8 cellular contexts compared by ENCODE assay signal in genomic region chr2:39696838-39697237, GRCh38. TPM values are rescaled to one million over a fixed set of nuclear protein-coding genes. Genes with fewer than 3 reads are reported as not detected.
DNase-seq lines count a peak whose midpoint lies in the region; ATAC-seq, FAIRE-seq and TF ChIP-seq lines count a peak whose summit lies in the region.

No MANE protein-coding gene starts in this region.

- H3K27ac ChIP-seq in endothelial cell of umbilical vein (ENCODE audit: insufficient read depth, low read depth, low read length), result peak overlapping the region; percentile 13
- no peak overlapping the region for H3K27ac ChIP-seq in effector memory CD4-positive, alpha-beta T cell (ENCODE audit: insufficient read depth, low read length, poor library complexity, severe bottlenecking)

- no peak overlapping the region for H2AFZ ChIP-seq in endothelial cell of umbilical vein (ENCODE audit: low read depth, low read length)
- H2AFZ ChIP-seq in neuron (ENCODE audit: low read depth, low read length), result peak overlapping the region; percentile 21

- no TSS peak for BruUV-seq in endothelial cell of umbilical vein (replicated peaks; lab: Mats Ljungman, UMichigan)

- intact Hi-C loops in endothelial cell of umbilical vein (cut with micrococcal nuclease), result loop anchor here (1.0 kb wide), 5 partner anchors 33 to 318 kb away; partner anchors contain the start of gene MAP4K3

- CTCF ChIA-PET in endothelial cell of umbilical vein (lab: Charles Lee), result interaction anchor here (0.7 to 5.2 kb wide), 45 partner anchors 8 to 749 kb away, joined by 3 to 116 read pairs (median 5); partner anchors contain the start of gene MAP4K3

- dilution Hi-C loops in endothelial cell of umbilical vein (cut with MboI; ENCODE audit: extremely low pct_ligation_motif_present, low sequenced_read_pairs), result no loop called here

- H3K79me2 ChIP-seq in endothelial cell of umbilical vein (ENCODE audit: control insufficient read depth, insufficient read depth, low read length), result no peaks in the 10 kb centered on the region

- no peak overlapping the region for H3K4me2 ChIP-seq in endothelial cell of umbilical vein (ENCODE audit: insufficient read depth, low read length)

- no peak for TF ChIP-seq POLR2A in endothelial cell of umbilical vein (IDR thresholded peaks at IDR 0.05; ENCODE audit: low read depth, low read length)

- H3K9me1 ChIP-seq in endothelial cell of umbilical vein (replicated peaks; ENCODE audit: control insufficient read depth, extremely low read depth, insufficient read depth, low read length), result no peaks in the 10 kb centered on the region

- POLR2A ChIA-PET in endothelial cell of umbilical vein (lab: Charles Lee), result interaction anchor here (1.1 kb wide), 1 partner anchor 180 kb away, joined by 4 read pairs; no protein-coding TSS in a partner anchor

- H3K4me3 ChIP-seq in endothelial cell of umbilical vein (replicated peaks in 1 of 3; ENCODE audit: insufficient read depth in 1 of 3, low read depth in 1 of 3, low read length in 3 of 3), result no peak overlapping the region
- H3K4me3 ChIP-seq in neuron (ENCODE audit: low read length), result no peak overlapping the region
- H3K4me3 ChIP-seq in effector memory CD4-positive, alpha-beta T cell (ENCODE audit: insufficient read depth, low read depth, low read length, poor library complexity, severe bottlenecking), result no peak overlapping the region

- DNase-seq in Caki2 (ENCODE audit: low read depth) (peak; percentile 7), NCI-H2081 treated with DMSO at 0.1 percent for 48 hours (lab: John Stamatoyannopoulos, UW) (peak; percentile 44), endothelial cell of umbilical vein (ENCODE audit: low read depth, low spot score) (peak; percentile 84)
- DNase-seq in effector memory CD4-positive, alpha-beta T cell, result no peak

- H3K9ac ChIP-seq in endothelial cell of umbilical vein (replicated peaks; ENCODE audit: extremely low read depth, insufficient read depth, low read length), result no peak overlapping the region

- H4K20me1 ChIP-seq in endothelial cell of umbilical vein (replicated peaks; ENCODE audit: control insufficient read depth, extremely low read depth, insufficient read depth, low read length), result no peaks in the 10 kb centered on the region

- no peak for ATAC-seq in GM21723 (IDR thresholded peaks at IDR 0.05; ENCODE audit: unreplicated experiment)
- ATAC-seq in HG02981 (IDR thresholded peaks at IDR 0.05; ENCODE audit: unreplicated experiment), result no peak
- ATAC-seq in HG02840 (IDR thresholded peaks at IDR 0.05; ENCODE audit: low FRiP score, unreplicated experiment), result no peak

- peak in 1 of 2 donors; percentile 17 for TF ChIP-seq CTCF in endothelial cell of umbilical vein (IDR thresholded peaks at IDR 0.05; ENCODE audit: extremely low read depth in 1 of 2, insufficient read depth in 1 of 2, low read depth in 1 of 2, low read length in 2 of 2)

- FAIRE-seq in endothelial cell of umbilical vein (lab: Jason Lieb, UNC), result peak; percentile 77

- H3K36me3 ChIP-seq in endothelial cell of umbilical vein (ENCODE audit: control insufficient read depth in 2 of 2, extremely low read depth in 1 of 2, insufficient read depth in 2 of 2, low read length in 2 of 2) (no peaks in the 10 kb centered on the region), neuron (ENCODE audit: insufficient read depth, low read length) (no peaks in the 10 kb centered on the region)
- H3K36me3 ChIP-seq in effector memory CD4-positive, alpha-beta T cell (ENCODE audit: control insufficient read depth, insufficient read depth, low read length), result no peaks in the 10 kb centered on the region

- peaks cover 18% of the 10 kb centered on the region for H3K4me1 ChIP-seq in endothelial cell of umbilical vein (ENCODE audit: control insufficient read depth, extremely low read depth, insufficient read depth, low read length)
- H3K4me1 ChIP-seq in neuron (ENCODE audit: insufficient read depth, low read length), result peaks cover 18% of the 10 kb centered on the region
- H3K4me1 ChIP-seq in effector memory CD4-positive, alpha-beta T cell (ENCODE audit: control insufficient read depth, insufficient read depth, low read length, poor library complexity, severe bottlenecking), result no peaks in the 10 kb centered on the region

- H3K27me3 ChIP-seq in endothelial cell of umbilical vein (ENCODE audit: control insufficient read depth in 2 of 2, insufficient read depth in 2 of 2, low read length in 2 of 2), result no peaks in the 10 kb centered on the region
- no peaks in the 10 kb centered on the region for H3K27me3 ChIP-seq in neuron (ENCODE audit: insufficient read depth, low read length)
- no peaks in the 10 kb centered on the region for H3K27me3 ChIP-seq in effector memory CD4-positive, alpha-beta T cell (replicated peaks; ENCODE audit: control insufficient read depth, insufficient read depth, low read length, poor library complexity, severe bottlenecking)

- no peaks in the 10 kb centered on the region for H3K9me3 ChIP-seq in endothelial cell of umbilical vein (replicated peaks; ENCODE audit: control insufficient read depth, insufficient read depth, low read length)
- peaks cover 5% of the 10 kb centered on the region for H3K9me3 ChIP-seq in neuron (ENCODE audit: low read length)
- H3K9me3 ChIP-seq in effector memory CD4-positive, alpha-beta T cell (ENCODE audit: control insufficient read depth, low read length), result no peaks in the 10 kb centered on the region

- in situ Hi-C loops in Caki2 (cut with HindIII; ENCODE audit: low pct_unique_long_range_greater_than_20kb, low sequenced_read_pairs), result no loop called here

TF ChIP-seq in endothelial cell of umbilical vein, 7 proteins besides CTCF, POLR2A, EP300 and RAD21:
- peak; percentile 8 for TF ChIP-seq FOS (IDR thresholded peaks at IDR 0.05; ENCODE audit: borderline replicate concordance, insufficient read depth, low read length)
- TF ChIP-seq EZH2 (IDR thresholded peaks at IDR 0.05; ENCODE audit: borderline replicate concordance, low read depth, low read length, severe bottlenecking), result no peak
- no peak for TF ChIP-seq MYC (IDR thresholded peaks at IDR 0.05; ENCODE audit: low read depth, low read length)
- TF ChIP-seq JUN (IDR thresholded peaks at IDR 0.05; ENCODE audit: borderline replicate concordance, insufficient read depth, insufficient read length, low read depth), result peak; percentile 77
- no peak for TF ChIP-seq MAX (IDR thresholded peaks at IDR 0.05; ENCODE audit: insufficient read depth, insufficient read length)
- TF ChIP-seq GATA2 (IDR thresholded peaks at IDR 0.05; ENCODE audit: insufficient read depth, insufficient read length, low read depth, low read length), result no peak

RNA-seq across cellular contexts. Expression of gene TMEM178A, which starts 31.1 kb away (rescaled TPM):
- 0.24 TPM in 1 of 2 replicates, not detected in the other for total RNA-seq in Caki2 (2014; rRNA removed; shearing (Covaris generic); ENCODE audit: low replicate concordance)
- total RNA-seq in endothelial cell of umbilical vein, result 0.90 and 2.8 TPM in 2 replicates
- 1.5 and 1.7 TPM in 2 replicates for polyA plus RNA-seq in endothelial cell of umbilical vein
- 0.15 and 0.23 TPM in 2 replicates for polyA plus RNA-seq in endothelial cell of umbilical vein (2011; cell fraction: cytosol; rRNA removed)
- polyA plus RNA-seq in endothelial cell of umbilical vein (2011; cell fraction: nucleus; rRNA removed), result 5.2 and 7.0 TPM in 2 replicates
- 0.31 and 0.40 TPM in 2 replicates for polyA plus RNA-seq in endothelial cell of umbilical vein (2012)
- 1.7 TPM in 1 of 2 replicates, not detected in the other for polyA minus RNA-seq in endothelial cell of umbilical vein
- polyA minus RNA-seq in endothelial cell of umbilical vein (2011; cell fraction: cytosol; rRNA and poly(A)+ RNA removed), result not detected
- 0.43 and 1.3 TPM in 2 replicates for polyA minus RNA-seq in endothelial cell of umbilical vein (2011; cell fraction: nucleus; rRNA and poly(A)+ RNA removed)

Comparison
In these comparisons a context has a peak if more than half of its experiments do, and no peak if none do; other contexts are left out.
1. DNase-seq: peak in Caki2 (single experiment), NCI-H2081 treated with DMSO at 0.1 percent for 48 hours (single experiment) and endothelial cell of umbilical vein (single experiment); none in effector memory CD4-positive, alpha-beta T cell (0 of 3).